In the genomic region with DNA sequence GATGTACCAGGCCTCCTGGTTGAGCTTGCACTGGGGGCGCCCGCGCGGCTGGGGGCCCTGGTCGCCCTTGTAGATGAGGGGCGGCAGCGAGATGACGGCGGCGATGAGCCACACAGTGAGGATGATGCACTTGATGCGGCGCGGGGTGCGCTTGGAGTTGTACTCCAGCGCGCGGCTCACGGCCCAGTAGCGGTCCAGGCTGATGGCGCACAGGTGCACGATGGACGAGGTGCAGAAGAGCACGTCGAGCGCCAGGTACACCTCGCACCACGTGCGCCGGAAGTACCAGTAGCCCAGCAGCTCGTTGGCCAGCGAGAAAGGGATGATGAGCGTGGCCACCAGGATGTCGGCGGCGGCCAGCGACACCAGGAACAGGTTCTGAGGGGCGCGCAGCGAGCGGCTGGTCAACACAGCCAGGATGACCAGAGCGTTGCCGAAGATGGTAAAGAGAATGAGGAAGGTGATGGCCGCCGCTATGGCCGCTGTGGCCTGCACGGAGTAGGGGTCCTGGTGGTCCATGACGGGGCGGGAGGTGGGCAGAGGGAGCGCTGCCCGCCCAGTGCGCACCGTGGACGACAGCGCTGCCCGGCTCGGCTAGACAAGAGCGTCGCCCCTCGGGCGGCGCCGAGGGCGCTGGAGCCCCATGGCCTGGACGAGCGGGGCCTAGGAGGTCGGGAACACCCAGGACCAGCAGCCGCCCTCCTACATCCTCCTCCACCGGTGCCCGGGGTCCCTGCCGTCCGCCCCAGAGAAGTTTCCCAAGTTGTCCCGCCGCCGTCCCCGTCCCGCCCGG, we compare ENCODE assay signal across 8 cellular contexts. TPM values are rescaled to one million over a fixed set of nuclear protein-coding genes. Genes with fewer than 3 reads are reported as not detected.
A peak's percentile ranks its signal among the peaks of the same experiment; 100 is the strongest.
DNase-seq lines count a peak whose midpoint lies in the region; TF ChIP-seq lines count a peak whose summit lies in the region.

No MANE protein-coding gene starts in this region.

- intact Hi-C loops in posterior vena cava (cut with DNase I), result loop anchor here in 1 of 2 donors (5.0 to 10.0 kb wide), 2 partner anchors 34 to 91 kb away; no protein-coding TSS in a partner anchor

- H3K9me2 ChIP-seq in DOHH2 (replicated peaks; ENCODE audit: control insufficient read depth, low read length), result no peaks in the 10 kb centered on the region

- H3K4me1 ChIP-seq in DOHH2 (ENCODE audit: control insufficient read depth, low read length), result peaks cover 25% of the 10 kb centered on the region

- H3K79me2 ChIP-seq in DOHH2 (ENCODE audit: control insufficient read depth, low read length), result no peaks in the 10 kb centered on the region

- H3K4me3 ChIP-seq in DOHH2 (ENCODE audit: low read length) (peak overlapping the region; percentile 70), SK-N-MC (peak overlapping the region; percentile 77), fibroblast of villous mesenchyme (ENCODE audit: low read depth, low read length) (peak overlapping the region; percentile 38)

- no peaks in the 10 kb centered on the region for H3K9me3 ChIP-seq in DOHH2 (ENCODE audit: control insufficient read depth, insufficient read depth, low read length)
- no peaks in the 10 kb centered on the region for H3K9me3 ChIP-seq in SK-N-MC (ENCODE audit: low read depth, low read length)

- DNase-seq in SK-N-MC (ENCODE audit: low read depth, low spot score), result no peak
- no peak for DNase-seq in fibroblast of villous mesenchyme (ENCODE audit: low read depth)
- DNase-seq in posterior vena cava (ENCODE audit: low spot score), result peak; percentile 81
- DNase-seq in AG20443 (ENCODE audit: low spot score), result no peak
- no peak for DNase-seq in erythroblast (lab: John Stamatoyannopoulos, UW)
- no peak for DNase-seq in HK-2 (ENCODE audit: unreplicated experiment)
- DNase-seq in iPS-NIHi11 (ENCODE audit: low spot score), result no peak

- H3K27ac ChIP-seq in DOHH2 (ENCODE audit: low read depth, low read length), result no peak overlapping the region
- no peak overlapping the region for H3K27ac ChIP-seq in SK-N-MC

- H3K27me3 ChIP-seq in DOHH2 (ENCODE audit: control insufficient read depth, low read length), result peaks cover 20% of the 10 kb centered on the region

- peak overlapping the region; percentile 70 for H3K4me2 ChIP-seq in DOHH2 (ENCODE audit: low read length)

- H3K36me3 ChIP-seq in DOHH2 (ENCODE audit: control insufficient read depth, low read length), result no peaks in the 10 kb centered on the region
- no peaks in the 10 kb centered on the region for H3K36me3 ChIP-seq in SK-N-MC (ENCODE audit: insufficient read depth, low read length)

- no peaks in the 10 kb centered on the region for H3F3A ChIP-seq in DOHH2 (ENCODE audit: control insufficient read depth, insufficient read depth)

- TF ChIP-seq POLR2A in erythroblast (IDR thresholded peaks at IDR 0.05; ENCODE audit: low read length), result no peak

- TF ChIP-seq CTCF in DOHH2 (IDR thresholded peaks at IDR 0.05; ENCODE audit: low read depth, low read length, poor library complexity, severe bottlenecking) (no peak), fibroblast of villous mesenchyme (IDR thresholded peaks at IDR 0.05; ENCODE audit: insufficient read depth, low read depth, low read length) (no peak)

- no peaks in the 10 kb centered on the region for H4K20me1 ChIP-seq in DOHH2 (ENCODE audit: control insufficient read depth, insufficient read depth, low read depth, low read length)

- H3K9ac ChIP-seq in SK-N-MC (ENCODE audit: insufficient read length), result no peak overlapping the region

RNA-seq across cellular contexts. Expression of a gene that starts 0.5 kb away (rescaled TPM):
- total RNA-seq in fibroblast of villous mesenchyme (not detected in 2 replicates), posterior vena cava (1 to 10 TPM; 4.1 to 7.1 TPM)

RNA-seq across cellular contexts. Expression of a gene that starts 22.5 kb away (rescaled TPM):
- total RNA-seq in fibroblast of villous mesenchyme (not detected in 2 replicates), posterior vena cava (not detected)

RNA-seq across cellular contexts. Expression of a gene that starts 29.4 kb away (rescaled TPM):
- 0.86 and 2.3 TPM in 2 replicates for total RNA-seq in fibroblast of villous mesenchyme
- 1 to 10 TPM; 3.5 to 3.8 TPM for total RNA-seq in posterior vena cava
